In the genomic region with DNA sequence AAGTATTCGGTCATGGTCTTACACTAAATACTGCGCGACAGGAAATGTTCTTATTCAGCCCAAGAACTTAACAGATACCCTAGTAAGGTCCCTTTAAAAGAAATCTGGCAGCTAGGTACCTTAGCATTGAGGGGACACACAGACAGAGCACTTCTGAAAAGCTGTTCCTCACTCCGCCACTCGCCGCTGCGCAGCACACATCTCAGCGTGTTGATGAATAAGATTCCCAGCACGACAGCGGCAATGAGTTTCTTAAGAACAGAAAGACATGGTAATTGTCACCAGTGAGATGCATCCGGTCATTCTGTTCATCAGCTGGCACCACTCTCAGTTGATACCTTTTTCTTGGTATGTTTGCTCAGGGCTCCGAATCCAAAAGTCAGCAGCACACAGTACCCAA, we compare ENCODE assay signal across 28 cellular contexts.
"Had no signal": no experiment of that assay in that cellular context is flagged by ENCODE, and none has a peak within 500 bp of the region (broad histone marks: within the 10 kb centered on the region; RNA-seq: fewer than 3 reads in every experiment).

No MANE protein-coding gene starts in this region.

- H3K27ac Mint-ChIP-seq: activated B cell treated with CpG ODN at 0.5 μM for 24 hours; activated CD8-positive, alpha-beta T cell treated with anti-CD3 and anti-CD28 coated beads for 36 hours; activated naive CD8-positive, alpha-beta T cell; activated T-helper 17 cell treated with anti-CD3 and anti-CD28 coated beads, Interleukin-2, amount 50 U/mL, for 72 hours; dendritic cell treated with granulocyte-macrophage colony-stimulating factor and Interleukin-4, amounts not matched to agents 40 ng/mL and 50 ng/mL, for 4 days; effector memory CD8-positive, alpha-beta T cell; T-helper 17 cell; T-helper 2 cell treated with Interferon-gamma antibody and Interleukin-4, amounts not matched to agents 5 μg/mL and 100 μg/mL, for 36 hours had no signal

- DNase-seq: activated B cell treated with CpG ODN at 0.5 μM for 24 hours; activated CD4-positive, alpha-beta T cell treated with anti-CD3 and anti-CD28 coated beads for 48 hours; activated CD4-positive, alpha-beta T cell treated with anti-CD3 and anti-CD28 coated beads, Interleukin-2, amount 50 U/mL, for 1 hour; activated CD4-positive, alpha-beta T cell treated with anti-CD3 and anti-CD28 coated beads, Interleukin-2, amount 50 U/mL, for 48 hours; activated CD8-positive, alpha-beta memory T cell treated with anti-CD3 and anti-CD28 coated beads for 24 hours; activated CD8-positive, alpha-beta T cell treated with anti-CD3 and anti-CD28 coated beads for 36 hours; activated effector memory CD4-positive, alpha-beta T cell treated with Interleukin-2 at 50 U/mL for 16 hours; activated gamma-delta T cell treated with Interleukin-2 at 50 U/mL for 16 hours; activated naive CD4-positive, alpha-beta T cell treated with anti-CD3 and anti-CD28 coated beads, Interleukin-2, amount 50 U/mL, for 16 hours; activated naive CD4-positive, alpha-beta T cell treated with Interleukin-2 at 50 U/mL for 16 hours; activated T-cell treated with anti-CD3 and anti-CD28 coated beads, Interleukin-2, amount 50 U/mL, for 4 hours; amniotic stem cell; brain microvascular endothelial cell; effector CD4-positive, alpha-beta T cell; effector memory CD8-positive, alpha-beta T cell; esophagus squamous epithelium; foreskin melanocyte; T-helper 1 cell; T-helper 17 cell; T1000; WERI-Rb-1 had no signal

- ATAC-seq: activated CD4-positive, CD25-positive, alpha-beta regulatory T cell treated with anti-CD3 and anti-CD28 coated beads, Interleukin-2, amount 50 U/mL, for 24 hours; activated CD8-positive, alpha-beta T cell treated with anti-CD3 and anti-CD28 coated beads for 36 hours; activated T-cell treated with anti-CD3 and anti-CD28 coated beads, Interleukin-2, amount 50 U/mL, for 4 hours; activated T-helper 17 cell treated with anti-CD3 and anti-CD28 coated beads, Interleukin-2, amount 50 U/mL, for 72 hours; effector memory CD8-positive, alpha-beta T cell; T-helper 17 cell had no signal

- H3K9me3 Mint-ChIP-seq: activated B cell treated with CpG ODN at 0.5 μM for 24 hours; activated CD8-positive, alpha-beta T cell treated with anti-CD3 and anti-CD28 coated beads for 36 hours; activated T-cell treated with anti-CD3 and anti-CD28 coated beads, Interleukin-2, amount 50 U/mL, for 4 hours; activated T-helper 17 cell treated with anti-CD3 and anti-CD28 coated beads, Interleukin-2, amount 50 U/mL, for 72 hours; central memory CD8-positive, alpha-beta T cell; dendritic cell treated with granulocyte-macrophage colony-stimulating factor and Interleukin-4, amounts not matched to agents 40 ng/mL and 50 ng/mL, for 4 days; effector memory CD8-positive, alpha-beta T cell; T-helper 2 cell treated with Interferon-gamma antibody and Interleukin-4, amounts not matched to agents 5 μg/mL and 100 μg/mL, for 36 hours had no signal

- H3K4me3 ChIP-seq: coronary artery, esophagus squamous epithelium had no signal

- H3K9me3 ChIP-seq: esophagus squamous epithelium had no signal

- H3K27me3 Mint-ChIP-seq: activated B cell treated with CpG ODN at 0.5 μM for 24 hours; activated CD8-positive, alpha-beta T cell treated with anti-CD3 and anti-CD28 coated beads for 36 hours; activated naive CD8-positive, alpha-beta T cell; activated T-helper 17 cell treated with anti-CD3 and anti-CD28 coated beads, Interleukin-2, amount 50 U/mL, for 72 hours; central memory CD8-positive, alpha-beta T cell; dendritic cell treated with granulocyte-macrophage colony-stimulating factor and Interleukin-4, amounts not matched to agents 40 ng/mL and 50 ng/mL, for 4 days; effector memory CD8-positive, alpha-beta T cell; T-helper 17 cell had no signal

- H3K4me3 Mint-ChIP-seq: activated B cell treated with CpG ODN at 0.5 μM for 24 hours; activated CD8-positive, alpha-beta T cell treated with anti-CD3 and anti-CD28 coated beads for 36 hours; activated naive CD8-positive, alpha-beta T cell; activated T-cell treated with anti-CD3 and anti-CD28 coated beads, Interleukin-2, amount 50 U/mL, for 4 hours; activated T-helper 17 cell treated with anti-CD3 and anti-CD28 coated beads, Interleukin-2, amount 50 U/mL, for 72 hours; central memory CD8-positive, alpha-beta T cell; dendritic cell treated with granulocyte-macrophage colony-stimulating factor and Interleukin-4, amounts not matched to agents 40 ng/mL and 50 ng/mL, for 4 days; effector memory CD8-positive, alpha-beta T cell; T-helper 17 cell; T-helper 2 cell treated with Interferon-gamma antibody and Interleukin-4, amounts not matched to agents 5 μg/mL and 100 μg/mL, for 36 hours had no signal

- H3K27ac ChIP-seq: brain microvascular endothelial cell, coronary artery, WERI-Rb-1 had no signal

- H3K4me1 Mint-ChIP-seq: activated B cell treated with CpG ODN at 0.5 μM for 24 hours; activated T-helper 17 cell treated with anti-CD3 and anti-CD28 coated beads, Interleukin-2, amount 50 U/mL, for 72 hours; central memory CD8-positive, alpha-beta T cell had no signal

- H3K27me3 ChIP-seq: brain microvascular endothelial cell, esophagus squamous epithelium had no signal
